In the genomic region with DNA sequence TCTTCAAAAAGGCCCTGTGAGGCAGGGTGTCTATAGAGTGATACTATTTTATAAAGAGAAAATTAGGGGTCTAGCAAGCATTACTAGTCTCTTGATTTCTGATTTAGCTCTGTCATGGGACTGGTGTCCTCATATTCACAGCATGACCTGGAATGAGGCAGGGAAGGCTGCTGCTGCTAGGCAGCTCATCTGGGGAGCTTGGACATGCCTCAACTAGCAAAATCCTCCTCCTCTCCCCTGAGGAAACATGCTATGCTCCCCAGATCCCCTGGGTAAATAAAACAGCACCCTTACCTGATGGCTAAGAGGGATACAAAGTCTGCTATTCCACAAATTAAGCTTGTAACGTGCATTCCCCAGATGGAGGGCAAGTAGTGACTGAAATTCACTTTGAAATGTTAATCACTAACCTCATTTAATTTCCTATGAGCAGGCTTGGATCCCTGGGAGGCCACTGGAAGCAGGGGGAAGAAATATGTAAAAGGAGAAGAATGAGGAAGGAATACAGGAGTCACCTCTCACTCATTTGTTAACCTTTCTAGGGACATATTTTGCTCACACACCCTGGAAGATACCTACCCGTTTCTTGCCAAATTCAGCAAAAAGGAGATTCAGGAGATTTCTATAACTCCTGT, we compare ENCODE assay signal across 19 cellular contexts.
DNase-seq lines count a peak whose midpoint lies in the region; ATAC-seq and TF ChIP-seq lines count a peak whose summit lies in the region.
"Had no signal": no experiment of that assay in that cellular context is flagged by ENCODE, and none has a peak within 500 bp of the region (broad histone marks: within the 10 kb centered on the region; RNA-seq: fewer than 3 reads in every experiment).

No MANE protein-coding gene starts in this region.

- no peak overlapping the region for H3K4me3 ChIP-seq in KMS-11 (IDR thresholded peaks at IDR 0.05; ENCODE audit: insufficient read depth, low read depth, low read length)
- no peak overlapping the region for H3K4me3 ChIP-seq in mesenchymal stem cell (ENCODE audit: insufficient read depth in 1 of 2, low read depth in 1 of 2, low read length in 2 of 2)
- no peak overlapping the region for H3K4me3 ChIP-seq in right lobe of liver
- H3K4me3 ChIP-seq: GM23248, transverse colon had no signal

- H3K27me3 ChIP-seq in KMS-11 (ENCODE audit: insufficient read depth, low read depth) (no peaks in the 10 kb centered on the region), mesenchymal stem cell (ENCODE audit: control insufficient read depth in 1 of 2, insufficient read depth in 1 of 2, low read length in 2 of 2) (no peaks in the 10 kb centered on the region), right lobe of liver (no peaks in the 10 kb centered on the region)
- H3K27me3 ChIP-seq: transverse colon had no signal

- no peak overlapping the region for H3K18ac ChIP-seq in mesenchymal stem cell (ENCODE audit: low read depth in 1 of 2, low read length in 2 of 2)

- no peaks in the 10 kb centered on the region for H3K79me2 ChIP-seq in KMS-11 (ENCODE audit: insufficient read depth, low read depth)

- no peaks in the 10 kb centered on the region for H3K36me3 ChIP-seq in KMS-11 (ENCODE audit: insufficient read depth)
- no peaks in the 10 kb centered on the region for H3K36me3 ChIP-seq in mesenchymal stem cell (ENCODE audit: control insufficient read depth in 1 of 2, insufficient read depth in 2 of 2, low read depth in 1 of 2, low read length in 2 of 2)
- no peaks in the 10 kb centered on the region for H3K36me3 ChIP-seq in right lobe of liver
- H3K36me3 ChIP-seq: transverse colon had no signal

- H4K8ac ChIP-seq in mesenchymal stem cell (ENCODE audit: low read length) = no peak overlapping the region

- no peak for TF ChIP-seq POLR2A in right lobe of liver (IDR thresholded peaks at IDR 0.05)

- H2BK5ac ChIP-seq in mesenchymal stem cell (ENCODE audit: low read depth, low read length, poor library complexity, severe bottlenecking) = no peak overlapping the region

- no peaks in the 10 kb centered on the region for H4K20me1 ChIP-seq in KMS-11 (ENCODE audit: insufficient read depth)

- 60% methylated on average over 1 of the region's 2 CpGs for WGBS in mesenchymal stem cell
- 48% methylated on average over 2 of the region's 2 CpGs for WGBS in right lobe of liver (ENCODE audit: insufficient coverage, low coverage, low lambda C conversion rate, missing lambda C conversion rate)

- H4K91ac ChIP-seq in mesenchymal stem cell (ENCODE audit: low read length) = peak overlapping the region; percentile 18

- H2BK120ac ChIP-seq in mesenchymal stem cell (ENCODE audit: low read depth, low read length) = no peak overlapping the region

- H3K27ac ChIP-seq in KMS-11 = no peak overlapping the region
- H3K27ac ChIP-seq in mesenchymal stem cell (ENCODE audit: low read length, poor library complexity, severe bottlenecking) = no peak overlapping the region
- no peak overlapping the region for H3K27ac ChIP-seq in right lobe of liver
- H3K27ac ChIP-seq: GM23248, HL-60, RWPE1, transverse colon had no signal

- H3K4me2 ChIP-seq in KMS-11 (peak overlapping the region; percentile 30; the same call in 1 of the 2 replicates), mesenchymal stem cell (ENCODE audit: low read length, poor library complexity, severe bottlenecking) (no peak overlapping the region)

- H3K79me1 ChIP-seq in mesenchymal stem cell (replicated peaks; ENCODE audit: low read length, poor library complexity, severe bottlenecking) = no peaks in the 10 kb centered on the region

- TF ChIP-seq CTCF in KMS-11 (conservative IDR thresholded peaks at IDR 0.05; ENCODE audit: low read depth, low read length) = no peak
- no peak for TF ChIP-seq CTCF in right lobe of liver (IDR thresholded peaks at IDR 0.05)

- H3K9me3 ChIP-seq in mesenchymal stem cell (ENCODE audit: control insufficient read depth, low read length) (no peaks in the 10 kb centered on the region), right lobe of liver (no peaks in the 10 kb centered on the region)

- H3K14ac ChIP-seq in mesenchymal stem cell (ENCODE audit: low read length in 2 of 2) = no peak overlapping the region

- H2BK15ac ChIP-seq in mesenchymal stem cell (ENCODE audit: low read depth, poor library complexity, severe bottlenecking) = no peak overlapping the region

- H3K23ac ChIP-seq in mesenchymal stem cell (ENCODE audit: low read length in 2 of 2) = no peak overlapping the region

- DNase-seq in Ammon's horn (ENCODE audit: low spot score) (peak; percentile 4), cerebellar cortex (ENCODE audit: low spot score) (peak; percentile 4), mesenchymal stem cell (no peak), NCI-H1048 (lab: John Stamatoyannopoulos, UW) (no peak), right lobe of liver (no peak)
- DNase-seq: activated CD4-positive, alpha-beta T cell treated with anti-CD3 and anti-CD28 coated beads, Interleukin-2, amount 50 U/mL, for 1 hour; activated gamma-delta T cell treated with Interleukin-2 at 50 U/mL for 16 hours; CD4-positive, CD25-positive, alpha-beta regulatory T cell; effector memory CD8-positive, alpha-beta T cell; GM23248; stimulated activated naive CD8-positive, alpha-beta T cell treated with anti-CD3 and anti-CD28 coated beads, Interleukin-15, Interleukin-2, amounts not matched to agents 100 U/mL and 50 U/mL, for 24 hours; transverse colon had no signal

- ATAC-seq in GM21515 (IDR thresholded peaks at IDR 0.05; ENCODE audit: unreplicated experiment) (no peak), right lobe of liver (no peak), HG02870 (IDR thresholded peaks at IDR 0.05; ENCODE audit: unreplicated experiment) (no peak)
- ATAC-seq: effector memory CD8-positive, alpha-beta T cell; natural killer cell treated with Interleukin-12 subunit alpha and Interleukin-12 subunit beta and Interleukin-15 and Interleukin-18, amount 100 ng/mL, for 72 hours; right cardiac atrium; stimulated activated naive CD8-positive, alpha-beta T cell treated with anti-CD3 and anti-CD28 coated beads, Interleukin-15, Interleukin-2, amounts not matched to agents 100 U/mL and 50 U/mL, for 24 hours had no signal

- no peak overlapping the region for H3K9ac ChIP-seq in KMS-11
- no peak overlapping the region for H3K9ac ChIP-seq in mesenchymal stem cell (ENCODE audit: low read length)
- H3K9ac ChIP-seq: GM23248 had no signal

- H3K4ac ChIP-seq in mesenchymal stem cell (ENCODE audit: low read depth in 1 of 2, low read length in 2 of 2) = no peak overlapping the region

- H2AFZ ChIP-seq in KMS-11 (ENCODE audit: low read depth) (no peak overlapping the region), mesenchymal stem cell (ENCODE audit: low read depth, low read length) (no peak overlapping the region)
- H2AFZ ChIP-seq: GM23248 had no signal

- H3K4me1 ChIP-seq in KMS-11 (ENCODE audit: low read depth, poor library complexity, severe bottlenecking) (peaks cover 19% of the 10 kb centered on the region), mesenchymal stem cell (ENCODE audit: control insufficient read depth, insufficient read depth, low read depth, low read length) (no peaks in the 10 kb centered on the region), right lobe of liver (no peaks in the 10 kb centered on the region)
- H3K4me1 ChIP-seq: transverse colon had no signal

- no peak overlapping the region for H2BK12ac ChIP-seq in mesenchymal stem cell (ENCODE audit: low read length in 2 of 2)

- intact Hi-C loops in right lobe of liver (cut with DNase I) = no loop called here

- no peak overlapping the region for H2AK5ac ChIP-seq in mesenchymal stem cell (ENCODE audit: low read length, severe bottlenecking)

Comparison
In these comparisons a context has a peak if more than half of its experiments do, and no peak if none do; other contexts are left out.
1. DNase-seq: peak in Ammon's horn (single experiment) and cerebellar cortex (single experiment); none in mesenchymal stem cell (single experiment), NCI-H1048 (single experiment) and right lobe of liver (0 of 3).